Comparison of ENCODE assay signal across 28 cellular contexts in the genomic region with DNA sequence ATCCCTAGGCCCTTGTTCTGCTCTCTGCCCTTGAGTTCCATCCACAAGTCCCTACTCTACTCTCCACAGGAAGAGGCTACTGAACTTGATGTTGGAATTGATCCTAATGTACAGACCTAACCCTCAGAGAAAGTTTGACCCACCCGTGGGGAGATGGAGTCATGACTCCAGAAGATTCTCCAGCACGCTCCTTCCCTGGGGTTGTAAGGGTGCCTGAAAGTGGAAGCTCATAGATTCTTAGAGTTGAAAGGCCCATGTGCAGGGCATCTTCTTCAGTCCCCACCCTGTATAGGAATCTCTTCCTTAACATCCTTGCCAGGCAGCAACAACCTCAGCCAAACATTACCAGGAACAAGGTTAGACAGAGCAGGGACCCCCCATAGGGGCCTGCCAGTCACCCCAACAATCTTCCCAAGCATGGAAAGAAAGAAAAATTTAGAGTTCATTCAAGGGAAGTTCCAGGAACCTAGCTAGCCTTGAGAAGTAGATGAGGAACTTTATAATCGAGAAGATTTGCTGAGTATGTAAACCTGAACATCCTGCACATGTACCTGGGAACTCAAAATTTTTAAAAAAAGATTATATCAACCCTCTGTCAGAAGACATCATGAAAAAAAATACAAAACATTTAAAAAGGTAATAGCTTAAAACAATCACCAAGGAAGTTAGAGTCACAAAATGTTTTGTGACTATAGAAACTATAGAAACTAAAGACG. TPM values are rescaled to one million over a fixed set of nuclear protein-coding genes. Genes with fewer than 3 reads are reported as not detected.
"Had no signal": no experiment of that assay in that cellular context is flagged by ENCODE, and none has a peak within 500 bp of the region (broad histone marks: within the 10 kb centered on the region; RNA-seq: fewer than 3 reads in every experiment).

No MANE protein-coding gene starts in this region.

- ATAC-seq: activated naive CD4-positive, alpha-beta T cell treated with anti-CD3 and anti-CD28 coated beads, Interleukin-2, amount 50 U/mL, for 72 hours; activated T-cell treated with anti-CD3 and anti-CD28 coated beads, Interleukin-2, amount 50 U/mL, for 72 hours; effector memory CD8-positive, alpha-beta T cell; gastrocnemius medialis; heart left ventricle; T-cell had no signal

- H3K4me1 ChIP-seq: gastrocnemius medialis had no signal

- H3K27ac ChIP-seq: ascending aorta, gastrocnemius medialis, heart left ventricle had no signal

- H3K27ac Mint-ChIP-seq: activated CD4-positive, alpha-beta memory T cell treated with anti-CD3 and anti-CD28 coated beads, Interleukin-2, amount 10 ng/mL, durations not matched to agents 7 days and 5 days; activated CD4-positive, alpha-beta T cell treated with anti-CD3 and anti-CD28 coated beads, Interleukin-2, amount 10 ng/mL, durations not matched to agents 7 days and 5 days; activated naive CD4-positive, alpha-beta T cell treated with anti-CD3 and anti-CD28 coated beads, Interleukin-2, amount 10 ng/mL, durations not matched to agents 7 days and 5 days; activated naive CD8-positive, alpha-beta T cell treated with anti-CD3 and anti-CD28 coated beads, Interleukin-2, amount 10 ng/mL, durations not matched to agents 7 days and 5 days; activated T-cell treated with anti-CD3 and anti-CD28 coated beads, Interleukin-2, amount 50 U/mL, for 24 hours; activated T-cell treated with anti-CD3 and anti-CD28 coated beads, Interleukin-2, amount 50 U/mL, for 72 hours; brain; effector memory CD8-positive, alpha-beta T cell; T-cell had no signal

- H3K9me3 ChIP-seq: ascending aorta, gastrocnemius medialis, heart left ventricle had no signal

- H3K36me3 ChIP-seq: ascending aorta, gastrocnemius medialis, heart left ventricle had no signal

- H3K4me3 Mint-ChIP-seq: activated CD4-positive, alpha-beta memory T cell treated with anti-CD3 and anti-CD28 coated beads, Interleukin-2, amount 10 ng/mL, durations not matched to agents 7 days and 5 days; activated CD4-positive, alpha-beta T cell treated with anti-CD3 and anti-CD28 coated beads, Interleukin-2, amount 10 ng/mL, durations not matched to agents 7 days and 5 days; activated naive CD4-positive, alpha-beta T cell treated with anti-CD3 and anti-CD28 coated beads, Interleukin-2, amount 10 ng/mL, durations not matched to agents 7 days and 5 days; activated naive CD8-positive, alpha-beta T cell treated with anti-CD3 and anti-CD28 coated beads, Interleukin-2, amount 10 ng/mL, durations not matched to agents 7 days and 5 days; activated T-cell treated with anti-CD3 and anti-CD28 coated beads, Interleukin-2, amount 50 U/mL, for 24 hours; activated T-cell treated with anti-CD3 and anti-CD28 coated beads, Interleukin-2, amount 50 U/mL, for 72 hours; brain; effector memory CD8-positive, alpha-beta T cell; T-cell had no signal

- H3K4me3 ChIP-seq: ascending aorta, gastrocnemius medialis, heart left ventricle had no signal

- H3K9me3 Mint-ChIP-seq: activated CD4-positive, alpha-beta memory T cell treated with anti-CD3 and anti-CD28 coated beads, Interleukin-2, amount 10 ng/mL, durations not matched to agents 7 days and 5 days; activated CD4-positive, alpha-beta T cell treated with anti-CD3 and anti-CD28 coated beads, Interleukin-2, amount 10 ng/mL, durations not matched to agents 7 days and 5 days; activated naive CD4-positive, alpha-beta T cell treated with anti-CD3 and anti-CD28 coated beads, Interleukin-2, amount 10 ng/mL, durations not matched to agents 7 days and 5 days; activated naive CD8-positive, alpha-beta T cell treated with anti-CD3 and anti-CD28 coated beads, Interleukin-2, amount 10 ng/mL, durations not matched to agents 7 days and 5 days; activated T-cell treated with anti-CD3 and anti-CD28 coated beads, Interleukin-2, amount 50 U/mL, for 24 hours; effector memory CD8-positive, alpha-beta T cell; T-cell had no signal

- H3K27me3 Mint-ChIP-seq: activated CD4-positive, alpha-beta T cell treated with anti-CD3 and anti-CD28 coated beads, Interleukin-2, amount 10 ng/mL, durations not matched to agents 7 days and 5 days; activated naive CD8-positive, alpha-beta T cell treated with anti-CD3 and anti-CD28 coated beads, Interleukin-2, amount 10 ng/mL, durations not matched to agents 7 days and 5 days; brain had no signal

- H3K36me3 Mint-ChIP-seq: activated naive CD4-positive, alpha-beta T cell treated with anti-CD3 and anti-CD28 coated beads, Interleukin-2, amount 10 ng/mL, durations not matched to agents 7 days and 5 days; activated naive CD8-positive, alpha-beta T cell treated with anti-CD3 and anti-CD28 coated beads, Interleukin-2, amount 10 ng/mL, durations not matched to agents 7 days and 5 days; brain; T-cell had no signal

- DNase-seq: activated CD4-positive, alpha-beta memory T cell treated with anti-CD3 and anti-CD28 coated beads, Interleukin-2, amount 10 ng/mL, durations not matched to agents 7 days and 5 days; activated CD4-positive, alpha-beta T cell treated with anti-CD3 and anti-CD28 coated beads for 4 hours; activated CD4-positive, alpha-beta T cell treated with anti-CD3 and anti-CD28 coated beads, Interleukin-2, amount 10 ng/mL, durations not matched to agents 7 days and 5 days; activated CD4-positive, alpha-beta T cell treated with anti-CD3 and anti-CD28 coated beads, Interleukin-2, amount 50 U/mL, for 4 hours; activated CD4-positive, CD25-positive, alpha-beta regulatory T cell; activated CD4-positive, CD25-positive, alpha-beta regulatory T cell treated with anti-CD3 and anti-CD28 coated beads, Interleukin-2, amount 50 U/mL, for 72 hours; activated CD8-positive, alpha-beta memory T cell treated with anti-CD3 and anti-CD28 coated beads, Interleukin-2, amount 50 U/mL, for 48 hours; activated gamma-delta T cell; activated naive CD4-positive, alpha-beta T cell; activated naive CD4-positive, alpha-beta T cell treated with anti-CD3 and anti-CD28 coated beads, Interleukin-2, amount 10 ng/mL, durations not matched to agents 7 days and 5 days; activated naive CD8-positive, alpha-beta T cell treated with anti-CD3 and anti-CD28 coated beads, Interleukin-2, amount 10 ng/mL, durations not matched to agents 7 days and 5 days; activated T-cell treated with anti-CD3 and anti-CD28 coated beads for 4 hours; activated T-cell treated with anti-CD3 and anti-CD28 coated beads, Interleukin-2, amount 50 U/mL, for 24 hours; activated T-cell treated with anti-CD3 and anti-CD28 coated beads, Interleukin-2, amount 50 U/mL, for 72 hours; caudate nucleus; cortex of kidney; dermis blood vessel endothelial cell; effector CD4-positive, alpha-beta T cell; effector memory CD8-positive, alpha-beta T cell; foreskin fibroblast; gastrocnemius medialis; glutamatergic neuron; heart left ventricle; T-cell; T-helper 2 cell had no signal

- H3K27me3 ChIP-seq: ascending aorta, gastrocnemius medialis, heart left ventricle had no signal

RNA-seq across cellular contexts. Expression of gene ENKUR, which starts 50.0 kb away (rescaled TPM):
- total RNA-seq: activated CD4-positive, alpha-beta memory T cell treated with anti-CD3 and anti-CD28 coated beads, Interleukin-2, amount 10 ng/mL, durations not matched to agents 7 days and 5 days; activated CD4-positive, alpha-beta T cell treated with anti-CD3 and anti-CD28 coated beads, Interleukin-2, amount 10 ng/mL, durations not matched to agents 7 days and 5 days; activated naive CD8-positive, alpha-beta T cell treated with anti-CD3 and anti-CD28 coated beads, Interleukin-2, amount 10 ng/mL, durations not matched to agents 7 days and 5 days; activated T-cell treated with anti-CD3 and anti-CD28 coated beads, Interleukin-2, amount 50 U/mL, for 72 hours; ascending aorta; gastrocnemius medialis had no signal
